In genomic region chr21:44916965-44917364, GRCh38 we compare ENCODE assay signal across 14 cellular contexts. TPM values are rescaled to one million over a fixed set of nuclear protein-coding genes. Genes with fewer than 3 reads are reported as not detected.
DNase-seq lines count a peak whose midpoint lies in the region; ATAC-seq and TF ChIP-seq lines count a peak whose summit lies in the region.
"Had no signal": no experiment of that assay in that cellular context is flagged by ENCODE, and none has a peak within 500 bp of the region (broad histone marks: within the 10 kb centered on the region; RNA-seq: fewer than 3 reads in every experiment).

No MANE protein-coding gene starts in this region.

- peak overlapping the region; percentile 31 for H3K27ac Mint-ChIP-seq in activated T-helper 1 cell treated with anti-CD3 and anti-CD28 coated beads, Interleukin-12 subunit alpha, Interleukin-12 subunit beta, Interleukin-2, Interleukin-4 antibody, amounts not matched to agents 30 ng/mL and 10 ng/mL and 1 ng/mL, durations not matched to agents 14 hours and 24 hours and 36 hours
- peak overlapping the region; percentile 91 to 98 (median 95) for H3K27ac Mint-ChIP-seq in immature natural killer cell

- H3K36me3 ChIP-seq in A673 (ENCODE audit: insufficient read depth, low read length, poor library complexity, severe bottlenecking), result no peaks in the 10 kb centered on the region
- H3K36me3 ChIP-seq in HCT116 (ENCODE audit: control insufficient read depth in 1 of 2, insufficient read depth in 2 of 2, low read length in 2 of 2), result no peaks in the 10 kb centered on the region
- H3K36me3 ChIP-seq: gastrocnemius medialis had no signal

- no peaks in the 10 kb centered on the region for H3K9me3 Mint-ChIP-seq in activated T-helper 1 cell treated with anti-CD3 and anti-CD28 coated beads, Interleukin-12 subunit alpha, Interleukin-12 subunit beta, Interleukin-2, Interleukin-4 antibody, amounts not matched to agents 30 ng/mL and 10 ng/mL and 1 ng/mL, durations not matched to agents 14 hours and 24 hours and 36 hours
- H3K9me3 Mint-ChIP-seq in immature natural killer cell, result no peaks in the 10 kb centered on the region

- DNase-seq in A673 (ENCODE audit: low spot score) (no peak), HCT116 (ENCODE audit: low read depth, low spot score) (no peak), immature natural killer cell (no peak), NCI-H1048 (lab: John Stamatoyannopoulos, UW) (no peak), erythroblast (lab: John Stamatoyannopoulos, UW) (no peak), cardiac septum (ENCODE audit: low spot score) (no peak)
- DNase-seq in activated T-helper 1 cell treated with anti-CD3 and anti-CD28 coated beads, Interleukin-12 subunit alpha, Interleukin-12 subunit beta, Interleukin-2, Interleukin-4 antibody, amounts not matched to agents 30 ng/mL and 10 ng/mL and 1 ng/mL, durations not matched to agents 14 hours and 24 hours and 36 hours (ENCODE audit: low spot score), result no peak
- DNase-seq: activated CD4-positive, CD25-positive, alpha-beta regulatory T cell; cortex of kidney; gastrocnemius medialis; NCI-H187 had no signal

- BruUV-seq in A673 (replicated peaks; lab: Mats Ljungman, UMichigan) (no TSS peak), HCT116 (replicated peaks; lab: Mats Ljungman, UMichigan) (no TSS peak)

- H3K4me3 Mint-ChIP-seq in activated T-helper 1 cell treated with anti-CD3 and anti-CD28 coated beads, Interleukin-12 subunit alpha, Interleukin-12 subunit beta, Interleukin-2, Interleukin-4 antibody, amounts not matched to agents 30 ng/mL and 10 ng/mL and 1 ng/mL, durations not matched to agents 14 hours and 24 hours and 36 hours, result peak overlapping the region; percentile 99
- H3K4me3 Mint-ChIP-seq in immature natural killer cell, result peak overlapping the region; percentile 85 to 100 (median 100)

- H3K36me3 Mint-ChIP-seq in activated T-helper 1 cell treated with anti-CD3 and anti-CD28 coated beads, Interleukin-12 subunit alpha, Interleukin-12 subunit beta, Interleukin-2, Interleukin-4 antibody, amounts not matched to agents 30 ng/mL and 10 ng/mL and 1 ng/mL, durations not matched to agents 14 hours and 24 hours and 36 hours (ENCODE audit: low read depth), result peaks cover 32% of the 10 kb centered on the region
- H3K36me3 Mint-ChIP-seq in immature natural killer cell, result peaks cover 12 to 33% (median 16%) of the 10 kb centered on the region in 3 donors

- H3K27ac ChIP-seq in A673 (ENCODE audit: low read depth, low read length, poor library complexity, severe bottlenecking) (peak overlapping the region; percentile 44), HCT116 (ENCODE audit: low read depth, low read length) (no peak overlapping the region)
- H3K27ac ChIP-seq: gastrocnemius medialis had no signal

- H3K27me3 Mint-ChIP-seq in activated T-helper 1 cell treated with anti-CD3 and anti-CD28 coated beads, Interleukin-12 subunit alpha, Interleukin-12 subunit beta, Interleukin-2, Interleukin-4 antibody, amounts not matched to agents 30 ng/mL and 10 ng/mL and 1 ng/mL, durations not matched to agents 14 hours and 24 hours and 36 hours (ENCODE audit: insufficient read depth), result no peaks in the 10 kb centered on the region
- peaks cover 10 to 29% (median 28%) of the 10 kb centered on the region in 3 donors for H3K27me3 Mint-ChIP-seq in immature natural killer cell (ENCODE audit: low read depth in 3 of 3)

- no peaks in the 10 kb centered on the region for H4K20me1 ChIP-seq in HCT116 (ENCODE audit: insufficient read depth)

- H3K4me2 ChIP-seq in HCT116 (ENCODE audit: low read length), result peak overlapping the region; percentile 46; the same call in 1 of the 2 replicates

- H3K4me1 ChIP-seq in A673 (ENCODE audit: insufficient read depth, low read length, poor library complexity, severe bottlenecking), result peaks cover 36% of the 10 kb centered on the region
- H3K4me1 ChIP-seq in HCT116 (ENCODE audit: control insufficient read depth in 1 of 2, insufficient read depth in 2 of 2, low read length in 2 of 2), result peaks cover 2 to 38% of the 10 kb centered on the region in 2 experiments; a peak in 3 of 4 replicates
- H3K4me1 ChIP-seq: gastrocnemius medialis had no signal

- TF ChIP-seq POLR2A in HCT116 (IDR thresholded peaks at IDR 0.05; ENCODE audit: borderline replicate concordance, extremely low read depth, insufficient read depth, insufficient read length) (no peak), erythroblast (IDR thresholded peaks at IDR 0.05; ENCODE audit: low read length) (no peak)

- intact Hi-C loops in A673 (cut with micrococcal nuclease; ENCODE audit: unreplicated experiment), result no loop called here
- intact Hi-C loops in HCT116 (cut with micrococcal nuclease), result no loop called here
- intact Hi-C loops in activated T-helper 1 cell treated with anti-CD3 and anti-CD28 coated beads, Interleukin-12 subunit alpha, Interleukin-12 subunit beta, Interleukin-2, Interleukin-4 antibody, amounts not matched to agents 30 ng/mL and 10 ng/mL and 1 ng/mL, durations not matched to agents 14 hours and 24 hours and 36 hours (cut with micrococcal nuclease), result no loop called here
- intact Hi-C loops in cardiac septum (cut with DNase I), result no loop called here

- no peaks in the 10 kb centered on the region for H3K9me2 ChIP-seq in HCT116 (ENCODE audit: insufficient read depth)

- no peak overlapping the region for H3K4me3 ChIP-seq in A673 (ENCODE audit: low read depth, low read length, poor library complexity, severe bottlenecking)
- H3K4me3 ChIP-seq in HCT116 (replicated peaks in 1 of 2; ENCODE audit: low read depth in 1 of 2, low read length in 2 of 2), result no peak overlapping the region
- H3K4me3 ChIP-seq: gastrocnemius medialis had no signal

- no peaks in the 10 kb centered on the region for H3K79me2 ChIP-seq in HCT116 (ENCODE audit: insufficient read depth, low read length)

- ATAC-seq in HCT116 (no peak), GM19035 (IDR thresholded peaks at IDR 0.05; ENCODE audit: unreplicated experiment) (no peak)
- ATAC-seq: gastrocnemius medialis, HepG2, right cardiac atrium had no signal

- CTCF ChIA-PET in A673 (lab: Charles Lee) (no interaction called here), HCT116 (lab: Charles Lee) (interaction anchor here (0.7 to 1.3 kb wide), 2 partner anchors 24 to 29 kb away, joined by 3 read pairs; no protein-coding TSS in a partner anchor)

- TF ChIP-seq RAD21 in HCT116 (IDR thresholded peaks at IDR 0.05; ENCODE audit: low read depth), result no peak

- POLR2A ChIA-PET in A673 (lab: Charles Lee; ENCODE audit: low non-redundant PET), result no interaction called here
- POLR2A ChIA-PET in HCT116 (lab: Charles Lee), result no interaction called here

- RAD21 ChIA-PET in HCT116 (lab: Charles Lee; ENCODE audit: low non-redundant PET in 1 of 2, low total read pairs in 2 of 2, uncharacterized antibody in 2 of 2, unreplicated experiment in 2 of 2), result no interaction called here

- H3K4me1 Mint-ChIP-seq in activated T-helper 1 cell treated with anti-CD3 and anti-CD28 coated beads, Interleukin-12 subunit alpha, Interleukin-12 subunit beta, Interleukin-2, Interleukin-4 antibody, amounts not matched to agents 30 ng/mL and 10 ng/mL and 1 ng/mL, durations not matched to agents 14 hours and 24 hours and 36 hours (ENCODE audit: low read depth), result peaks cover 76% of the 10 kb centered on the region
- H3K4me1 Mint-ChIP-seq in immature natural killer cell, result peaks cover 76 to 77% of the 10 kb centered on the region in 2 donors

- H2AFZ ChIP-seq in HCT116 (ENCODE audit: low read depth, low read length, poor library complexity, severe bottlenecking), result no peak overlapping the region

- no peak overlapping the region for H3K9ac ChIP-seq in HCT116 (ENCODE audit: low read length)

- H3K27me3 ChIP-seq in A673 (replicated peaks; ENCODE audit: insufficient read depth, low read depth, low read length, poor library complexity), result no peaks in the 10 kb centered on the region
- peaks cover 13% of the 10 kb centered on the region; the same call in 1 of the 2 replicates for H3K27me3 ChIP-seq in HCT116 (ENCODE audit: insufficient read depth, low read length)

- no peaks in the 10 kb centered on the region for H3K9me3 ChIP-seq in A673 (ENCODE audit: low read depth, low read length, poor library complexity, severe bottlenecking)
- no peaks in the 10 kb centered on the region for H3K9me3 ChIP-seq in HCT116 (ENCODE audit: control insufficient read depth in 1 of 2, insufficient read depth in 1 of 2, low read depth in 1 of 2, low read length in 2 of 2)
- H3K9me3 ChIP-seq: gastrocnemius medialis had no signal

- no peak for TF ChIP-seq CTCF in A673 (conservative IDR thresholded peaks at IDR 0.05; ENCODE audit: low read depth, low read length)
- TF ChIP-seq CTCF in HCT116 (IDR thresholded peaks at IDR 0.05 in 2 of 3, conservative IDR thresholded peaks at IDR 0.05 in 1 of 3; ENCODE audit: borderline replicate concordance in 1 of 3, insufficient read depth in 1 of 3, low read depth in 2 of 3, low read length in 2 of 3), result no peak

RNA-seq across cellular contexts. Expression of gene ITGB2, which starts 3.7 kb away (rescaled TPM):
- total RNA-seq in A673 (2021), result 5.0 and 7.4 TPM in 2 replicates
- total RNA-seq in HCT116 (2021; ENCODE audit: unreplicated experiment), result 1.5 TPM
- polyA plus RNA-seq in HCT116 (2012), result 0.10 and 0.17 TPM in 2 replicates
- 292 and 294 TPM in 2 replicates for total RNA-seq in activated T-helper 1 cell treated with anti-CD3 and anti-CD28 coated beads, Interleukin-12 subunit alpha, Interleukin-12 subunit beta, Interleukin-2, Interleukin-4 antibody, amounts not matched to agents 30 ng/mL and 10 ng/mL and 1 ng/mL, durations not matched to agents 14 hours and 24 hours and 36 hours
- polyA plus RNA-seq in immature natural killer cell, result 1,000 to 10,000 TPM; 1,416 to 2,161 (median 1,452) TPM
- 11.5 TPM for total RNA-seq in cardiac septum

RNA-seq across cellular contexts. Expression of gene SLX9, which starts 22.9 kb away (rescaled TPM):
- 114 and 115 TPM in 2 replicates for total RNA-seq in A673 (2021)
- total RNA-seq in HCT116 (2021; ENCODE audit: unreplicated experiment), result 61.9 TPM
- 45.6 and 46.8 TPM in 2 replicates for polyA plus RNA-seq in HCT116 (2012)
- total RNA-seq in activated T-helper 1 cell treated with anti-CD3 and anti-CD28 coated beads, Interleukin-12 subunit alpha, Interleukin-12 subunit beta, Interleukin-2, Interleukin-4 antibody, amounts not matched to agents 30 ng/mL and 10 ng/mL and 1 ng/mL, durations not matched to agents 14 hours and 24 hours and 36 hours, result 83.4 and 84.7 TPM in 2 replicates
- 10 to 100 TPM in 2 of 3 donors, 1 to 10 TPM in 1; 7.1 to 12.4 (median 11.3) TPM for polyA plus RNA-seq in immature natural killer cell
- total RNA-seq in cardiac septum, result 35.8 TPM

RNA-seq across cellular contexts. Expression of gene PTTG1IP, which starts 43.5 kb away (rescaled TPM):
- total RNA-seq in A673 (2021) (216 and 217 TPM in 2 replicates), HCT116 (2021; ENCODE audit: unreplicated experiment) (83.4 TPM), cardiac septum (194 TPM)
- 71.1 and 77.6 TPM in 2 replicates for polyA plus RNA-seq in HCT116 (2012)
- 46.7 and 48.7 TPM in 2 replicates for total RNA-seq in activated T-helper 1 cell treated with anti-CD3 and anti-CD28 coated beads, Interleukin-12 subunit alpha, Interleukin-12 subunit beta, Interleukin-2, Interleukin-4 antibody, amounts not matched to agents 30 ng/mL and 10 ng/mL and 1 ng/mL, durations not matched to agents 14 hours and 24 hours and 36 hours
- polyA plus RNA-seq in immature natural killer cell, result 100 to 1,000 TPM in 1 of 3 donors, 10 to 100 TPM in 2; 67.7 to 103 (median 92.9) TPM

Comparison
In these comparisons a context has a peak if more than half of its experiments do, and no peak if none do; other contexts are left out.
1. RNA of gene ITGB2, which starts 3.7 kb away (total RNA-seq): 292 to 294 TPM in activated T-helper 1 cell treated with anti-CD3 and anti-CD28 coated beads, Interleukin-12 subunit alpha, Interleukin-12 subunit beta, Interleukin-2, Interleukin-4 antibody, amounts not matched to agents 30 ng/mL and 10 ng/mL and 1 ng/mL, durations not matched to agents 14 hours and 24 hours and 36 hours; 11.5 TPM in cardiac septum (single experiment), 5.0 to 7.4 TPM in A673 and 1.5 TPM in HCT116 (single experiment); every median in the first group is over 10 times any median in the second.